ENCODE assay signal across 8 cellular contexts in the genomic region with DNA sequence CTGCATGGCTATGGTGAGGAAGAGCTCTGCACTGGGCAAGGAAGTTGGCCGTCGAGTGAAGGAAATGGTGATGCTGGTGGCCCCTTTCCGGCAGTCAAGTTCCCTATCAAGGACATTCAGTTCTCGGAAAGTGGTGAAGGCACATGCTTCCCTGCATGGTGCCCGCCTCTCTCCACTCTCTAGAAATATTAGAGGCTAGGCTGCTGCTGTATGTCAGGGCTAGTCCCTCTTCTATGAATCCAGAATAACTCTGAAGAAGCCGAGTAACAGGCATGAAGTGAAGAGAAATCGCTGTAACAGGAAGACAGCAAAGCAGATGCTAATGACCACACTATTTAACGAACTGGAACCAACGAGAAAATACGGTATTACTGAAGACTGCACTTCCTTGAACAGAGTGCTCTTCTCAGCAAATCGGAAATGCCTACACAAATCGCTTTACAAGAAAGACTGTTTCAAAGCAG. TPM values are rescaled to one million over a fixed set of nuclear protein-coding genes. Genes with fewer than 3 reads are reported as not detected.
DNase-seq lines count a peak whose midpoint lies in the region; ATAC-seq, FAIRE-seq and TF ChIP-seq lines count a peak whose summit lies in the region.

No MANE protein-coding gene starts in this region.

- peak overlapping the region; percentile 49 for H3K27ac ChIP-seq in endothelial cell of umbilical vein (ENCODE audit: insufficient read depth, low read depth, low read length)

- no peak overlapping the region for H2AFZ ChIP-seq in endothelial cell of umbilical vein (ENCODE audit: low read depth, low read length)

- POLR2A ChIA-PET in endothelial cell of umbilical vein (lab: Charles Lee), result interaction anchor here (0.5 kb wide), 1 partner anchor 43 kb away, joined by 4 read pairs; no protein-coding TSS in a partner anchor

- peaks cover 47% of the 10 kb centered on the region for H3K79me2 ChIP-seq in endothelial cell of umbilical vein (ENCODE audit: control insufficient read depth, insufficient read depth, low read length)

- H3K4me2 ChIP-seq in endothelial cell of umbilical vein (ENCODE audit: insufficient read depth, low read length) (peak overlapping the region; percentile 72), skeletal muscle satellite cell (ENCODE audit: low read length) (peak overlapping the region; percentile 36)

- TF ChIP-seq CTCF in GM13977 (IDR thresholded peaks at IDR 0.05; ENCODE audit: extremely low read depth, insufficient read depth, missing control alignments) (no peak), endothelial cell of umbilical vein (IDR thresholded peaks at IDR 0.05; ENCODE audit: extremely low read depth in 1 of 2, insufficient read depth in 1 of 2, low read depth in 1 of 2, low read length in 2 of 2) (no peak)

- H4K20me1 ChIP-seq in endothelial cell of umbilical vein (replicated peaks; ENCODE audit: control insufficient read depth, extremely low read depth, insufficient read depth, low read length), result no peaks in the 10 kb centered on the region

- dilution Hi-C loops in endothelial cell of umbilical vein (cut with MboI; ENCODE audit: extremely low pct_ligation_motif_present, low sequenced_read_pairs), result no loop called here

- H3K9me3 ChIP-seq in endothelial cell of umbilical vein (replicated peaks; ENCODE audit: control insufficient read depth, insufficient read depth, low read length) (no peaks in the 10 kb centered on the region), skeletal muscle satellite cell (replicated peaks; ENCODE audit: low read length) (no peaks in the 10 kb centered on the region)

- TF ChIP-seq POLR2A in endothelial cell of umbilical vein (IDR thresholded peaks at IDR 0.05; ENCODE audit: low read depth, low read length), result no peak

- in situ Hi-C loops in GM13977 (cut with MboI; ENCODE audit: low pct_unique_long_range_greater_than_20kb, low sequenced_read_pairs, unreplicated experiment), result no loop called here

- no peaks in the 10 kb centered on the region for H3K9me1 ChIP-seq in endothelial cell of umbilical vein (replicated peaks; ENCODE audit: control insufficient read depth, extremely low read depth, insufficient read depth, low read length)

- peaks cover 33% of the 10 kb centered on the region for H3K4me1 ChIP-seq in endothelial cell of umbilical vein (ENCODE audit: control insufficient read depth, extremely low read depth, insufficient read depth, low read length)
- H3K4me1 ChIP-seq in skeletal muscle satellite cell (ENCODE audit: control insufficient read depth, insufficient read depth, low read length), result peaks cover 24% of the 10 kb centered on the region

- DNase-seq in GM13977 (ENCODE audit: low spot score) (peak; percentile 66), MV-4-11 (lab: John Stamatoyannopoulos, UW) (peak; percentile 69), endothelial cell of umbilical vein (ENCODE audit: low read depth, low spot score) (peak; percentile 32), putamen (ENCODE audit: low spot score) (no peak), NCI-H2081 treated with DMSO at 0.1 percent for 48 hours (lab: John Stamatoyannopoulos, UW) (no peak)
- DNase-seq in activated CD8-positive, alpha-beta memory T cell treated with anti-CD3 and anti-CD28 coated beads, Interleukin-2, amount 50 U/mL, for 48 hours, result no peak

- H3K36me3 ChIP-seq in endothelial cell of umbilical vein (ENCODE audit: control insufficient read depth in 2 of 2, extremely low read depth in 1 of 2, insufficient read depth in 2 of 2, low read length in 2 of 2), result peaks cover 9 to 15% of the 10 kb centered on the region in 2 experiments
- peaks cover 39% of the 10 kb centered on the region for H3K36me3 ChIP-seq in skeletal muscle satellite cell (ENCODE audit: insufficient read depth, low read length)

- H3K4me3 ChIP-seq in endothelial cell of umbilical vein (replicated peaks in 1 of 3; ENCODE audit: insufficient read depth in 1 of 3, low read depth in 1 of 3, low read length in 3 of 3) (peak overlapping the region in 1 of 3 experiments; percentile 2), skeletal muscle satellite cell (ENCODE audit: low read length) (no peak overlapping the region)

- no peak overlapping the region for H3K9ac ChIP-seq in endothelial cell of umbilical vein (replicated peaks; ENCODE audit: extremely low read depth, insufficient read depth, low read length)
- no peak overlapping the region for H3K9ac ChIP-seq in skeletal muscle satellite cell (ENCODE audit: low read depth, low read length)

- peak; percentile 40 for FAIRE-seq in endothelial cell of umbilical vein (lab: Jason Lieb, UNC)

- H3K27me3 ChIP-seq in endothelial cell of umbilical vein (ENCODE audit: control insufficient read depth in 2 of 2, insufficient read depth in 2 of 2, low read length in 2 of 2) (no peaks in the 10 kb centered on the region), skeletal muscle satellite cell (ENCODE audit: control insufficient read depth, insufficient read depth, low read length) (no peaks in the 10 kb centered on the region)

- peak; percentile 57 for ATAC-seq in GM21576 (IDR thresholded peaks at IDR 0.05; ENCODE audit: unreplicated experiment)

- CTCF ChIA-PET in endothelial cell of umbilical vein (lab: Charles Lee), result interaction anchor here (0.9 kb wide), 1 partner anchor 8 kb away, joined by 3 read pairs; no protein-coding TSS in a partner anchor

- TSS peak; percentile 21 for BruUV-seq in endothelial cell of umbilical vein (replicated peaks; lab: Mats Ljungman, UMichigan)

- intact Hi-C loops in endothelial cell of umbilical vein (cut with micrococcal nuclease), result no loop called here

TF ChIP-seq in endothelial cell of umbilical vein, 7 proteins besides CTCF, POLR2A, EP300 and RAD21:
- TF ChIP-seq MYC (IDR thresholded peaks at IDR 0.05; ENCODE audit: low read depth, low read length), result no peak
- no peak for TF ChIP-seq GATA2 (IDR thresholded peaks at IDR 0.05; ENCODE audit: insufficient read depth, insufficient read length, low read depth, low read length)
- no peak for TF ChIP-seq EZH2 (IDR thresholded peaks at IDR 0.05; ENCODE audit: borderline replicate concordance, low read depth, low read length, severe bottlenecking)
- TF ChIP-seq, protein P1, sequence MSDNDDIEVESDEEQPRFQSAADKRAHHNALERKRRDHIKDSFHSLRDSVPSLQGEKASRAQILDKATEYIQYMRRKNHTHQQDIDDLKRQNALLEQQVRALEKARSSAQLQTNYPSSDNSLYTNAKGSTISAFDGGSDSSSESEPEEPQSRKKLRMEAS (IDR thresholded peaks at IDR 0.05; ENCODE audit: insufficient read depth, insufficient read length), result no peak
- TF ChIP-seq JUN (IDR thresholded peaks at IDR 0.05; ENCODE audit: borderline replicate concordance, insufficient read depth, insufficient read length, low read depth), result no peak
- TF ChIP-seq FOS (IDR thresholded peaks at IDR 0.05; ENCODE audit: borderline replicate concordance, insufficient read depth, low read length), result no peak

RNA-seq across cellular contexts. Expression of a gene that starts 5.4 kb away (rescaled TPM):
- 63.0 and 63.6 TPM in 2 replicates for total RNA-seq in endothelial cell of umbilical vein
- polyA plus RNA-seq in endothelial cell of umbilical vein, result 31.4 and 42.2 TPM in 2 replicates
- 38.7 and 43.8 TPM in 2 replicates for polyA plus RNA-seq in endothelial cell of umbilical vein (2011; cell fraction: cytosol; rRNA removed)
- polyA plus RNA-seq in endothelial cell of umbilical vein (2011; cell fraction: nucleus; rRNA removed), result 62.7 and 90.7 TPM in 2 replicates
- polyA plus RNA-seq in endothelial cell of umbilical vein (2012), result 31.1 and 46.6 TPM in 2 replicates
- 32.6 and 36.6 TPM in 2 replicates for polyA minus RNA-seq in endothelial cell of umbilical vein
- 25.7 TPM for polyA minus RNA-seq in endothelial cell of umbilical vein (2011; cell fraction: cytosol; rRNA and poly(A)+ RNA removed)
- 22.4 and 42.2 TPM in 2 replicates for polyA minus RNA-seq in endothelial cell of umbilical vein (2011; cell fraction: nucleus; rRNA and poly(A)+ RNA removed)
- total RNA-seq in skeletal muscle satellite cell (2012; rRNA removed), result 39.5 and 86.9 TPM in 2 replicates

RNA-seq across cellular contexts. Expression of a gene that starts 12.6 kb away (rescaled TPM):
- 25.5 and 26.4 TPM in 2 replicates for total RNA-seq in endothelial cell of umbilical vein
- 19.5 and 21.7 TPM in 2 replicates for polyA plus RNA-seq in endothelial cell of umbilical vein
- 16.8 and 17.3 TPM in 2 replicates for polyA plus RNA-seq in endothelial cell of umbilical vein (2011; cell fraction: cytosol; rRNA removed)
- 38.3 and 39.8 TPM in 2 replicates for polyA plus RNA-seq in endothelial cell of umbilical vein (2011; cell fraction: nucleus; rRNA removed)
- polyA plus RNA-seq in endothelial cell of umbilical vein (2012), result 17.1 and 18.3 TPM in 2 replicates
- 35.7 and 37.4 TPM in 2 replicates for polyA minus RNA-seq in endothelial cell of umbilical vein
- polyA minus RNA-seq in endothelial cell of umbilical vein (2011; cell fraction: cytosol; rRNA and poly(A)+ RNA removed), result 5.9 TPM
- 23.9 and 32.2 TPM in 2 replicates for polyA minus RNA-seq in endothelial cell of umbilical vein (2011; cell fraction: nucleus; rRNA and poly(A)+ RNA removed)
- total RNA-seq in skeletal muscle satellite cell (2012; rRNA removed), result 13.2 and 13.3 TPM in 2 replicates

RNA-seq across cellular contexts. Expression of a gene that starts 17.9 kb away (rescaled TPM):
- total RNA-seq in endothelial cell of umbilical vein, result not detected in 2 replicates
- not detected in 2 replicates for polyA plus RNA-seq in endothelial cell of umbilical vein
- polyA plus RNA-seq in endothelial cell of umbilical vein (2011; cell fraction: cytosol; rRNA removed), result not detected in 2 replicates
- not detected in 2 replicates for polyA plus RNA-seq in endothelial cell of umbilical vein (2011; cell fraction: nucleus; rRNA removed)
- not detected in 2 replicates for polyA plus RNA-seq in endothelial cell of umbilical vein (2012)
- polyA minus RNA-seq in endothelial cell of umbilical vein, result not detected in 2 replicates
- not detected for polyA minus RNA-seq in endothelial cell of umbilical vein (2011; cell fraction: cytosol; rRNA and poly(A)+ RNA removed)
- polyA minus RNA-seq in endothelial cell of umbilical vein (2011; cell fraction: nucleus; rRNA and poly(A)+ RNA removed), result not detected in 2 replicates
- not detected in 2 replicates for total RNA-seq in skeletal muscle satellite cell (2012; rRNA removed)

RNA-seq across cellular contexts. Expression of a gene that starts 55.3 kb away (rescaled TPM):
- 68.9 and 69.3 TPM in 2 replicates for total RNA-seq in endothelial cell of umbilical vein
- polyA plus RNA-seq in endothelial cell of umbilical vein, result 10.4 and 12.4 TPM in 2 replicates
- 19.6 and 25.9 TPM in 2 replicates for polyA plus RNA-seq in endothelial cell of umbilical vein (2011; cell fraction: cytosol; rRNA removed)
- polyA plus RNA-seq in endothelial cell of umbilical vein (2011; cell fraction: nucleus; rRNA removed), result 84.3 and 97.3 TPM in 2 replicates
- polyA plus RNA-seq in endothelial cell of umbilical vein (2012), result 46.9 and 55.9 TPM in 2 replicates
- polyA minus RNA-seq in endothelial cell of umbilical vein, result 44.7 and 45.2 TPM in 2 replicates
- polyA minus RNA-seq in endothelial cell of umbilical vein (2011; cell fraction: cytosol; rRNA and poly(A)+ RNA removed), result 16.5 TPM
- 44.6 and 45.0 TPM in 2 replicates for polyA minus RNA-seq in endothelial cell of umbilical vein (2011; cell fraction: nucleus; rRNA and poly(A)+ RNA removed)
- total RNA-seq in skeletal muscle satellite cell (2012; rRNA removed), result 35.6 and 48.4 TPM in 2 replicates

Comparison
In these comparisons a context has a peak if more than half of its experiments do, and no peak if none do; other contexts are left out.
1. DNase-seq: peak in GM13977 (single experiment), MV-4-11 (single experiment) and endothelial cell of umbilical vein (single experiment); none in putamen (single experiment), NCI-H2081 treated with DMSO at 0.1 percent for 48 hours (single experiment) and activated CD8-positive, alpha-beta memory T cell treated with anti-CD3 and anti-CD28 coated beads, Interleukin-2, amount 50 U/mL, for 48 hours (single experiment).